16 cellular contexts compared by ENCODE assay signal in genomic region chr11:2443406-2443805, GRCh38. TPM values are rescaled to one million over a fixed set of nuclear protein-coding genes. Genes with fewer than 3 reads are reported as not detected.
A peak's percentile ranks its signal among the peaks of the same experiment; 100 is the strongest.
DNase-seq lines count a peak whose midpoint lies in the region; ATAC-seq, FAIRE-seq and TF ChIP-seq lines count a peak whose summit lies in the region.
"Had no signal": no experiment of that assay in that cellular context is flagged by ENCODE, and none has a peak within 500 bp of the region (broad histone marks: within the 10 kb centered on the region; RNA-seq: fewer than 3 reads in every experiment).

No MANE protein-coding gene starts in this region.

- H3K27me3 Mint-ChIP-seq in activated naive CD4-positive, alpha-beta T cell treated with anti-CD3 and anti-CD28 coated beads for 36 hours (ENCODE audit: low read depth): no peaks in the 10 kb centered on the region
- H3K27me3 Mint-ChIP-seq in T-cell: peaks cover 0 to 4% of the 10 kb centered on the region in 2 donors

- H3K4me1 ChIP-seq in kidney (ENCODE audit: control insufficient read depth in 1 of 2, insufficient read depth in 1 of 2, low read depth in 1 of 2, low read length in 2 of 2) (peaks cover 6 to 27% of the 10 kb centered on the region in 2 donors), spleen (peaks cover 15 to 51% (median 37%) of the 10 kb centered on the region in 6 donors)
- H3K4me1 ChIP-seq in effector memory CD4-positive, alpha-beta T cell (ENCODE audit: control insufficient read depth, insufficient read depth, low read length, poor library complexity, severe bottlenecking): peaks cover 45% of the 10 kb centered on the region

- H3K9ac ChIP-seq in kidney (ENCODE audit: low read length in 2 of 2): no peak overlapping the region

- FAIRE-seq in kidney (lab: Jason Lieb, UNC): no peak

- H3K36me3 ChIP-seq in kidney (ENCODE audit: control insufficient read depth in 1 of 2, insufficient read depth in 2 of 2, low read length in 2 of 2) (no peaks in the 10 kb centered on the region), spleen (no peaks in the 10 kb centered on the region)
- H3K36me3 ChIP-seq in effector memory CD4-positive, alpha-beta T cell (ENCODE audit: control insufficient read depth, insufficient read depth, low read length): no peaks in the 10 kb centered on the region

- no peaks in the 10 kb centered on the region for H3K36me3 Mint-ChIP-seq in activated naive CD4-positive, alpha-beta T cell treated with anti-CD3 and anti-CD28 coated beads for 36 hours (ENCODE audit: low read depth)
- no peaks in the 10 kb centered on the region for H3K36me3 Mint-ChIP-seq in T-cell
- no peaks in the 10 kb centered on the region for H3K36me3 Mint-ChIP-seq in stimulated activated effector memory CD8-positive, alpha-beta T cell treated with anti-CD3 and anti-CD28 coated beads, Interleukin-12 subunit alpha, Interleukin-12 subunit beta, amount 100 ng/mL, for 72 hours

- H3K27ac Mint-ChIP-seq in activated naive CD4-positive, alpha-beta T cell treated with anti-CD3 and anti-CD28 coated beads for 36 hours: no peak overlapping the region
- H3K27ac Mint-ChIP-seq in T-cell: peak overlapping the region; percentile 58 to 62
- no peak overlapping the region for H3K27ac Mint-ChIP-seq in stimulated activated effector memory CD8-positive, alpha-beta T cell treated with anti-CD3 and anti-CD28 coated beads, Interleukin-12 subunit alpha, Interleukin-12 subunit beta, amount 100 ng/mL, for 72 hours

- H3K27me3 ChIP-seq in effector memory CD4-positive, alpha-beta T cell (replicated peaks; ENCODE audit: control insufficient read depth, insufficient read depth, low read length, poor library complexity, severe bottlenecking): no peaks in the 10 kb centered on the region
- peaks cover 0 to 60% (median 13%) of the 10 kb centered on the region in 7 donors for H3K27me3 ChIP-seq in spleen (replicated peaks in 1 of 7)

- POLR2A ChIA-PET in T-cell (lab: Charles Lee): interaction anchor here in 1 of 2 donors (0.6 kb wide), 1 partner anchor 504 kb away, joined by 5 read pairs; no protein-coding TSS in a partner anchor

- H3K4me1 Mint-ChIP-seq in activated naive CD4-positive, alpha-beta T cell treated with anti-CD3 and anti-CD28 coated beads for 36 hours (ENCODE audit: low read depth): peaks cover 26% of the 10 kb centered on the region
- peaks cover 42 to 48% (median 46%) of the 10 kb centered on the region in 3 donors for H3K4me1 Mint-ChIP-seq in T-cell
- H3K4me1 Mint-ChIP-seq in stimulated activated effector memory CD8-positive, alpha-beta T cell treated with anti-CD3 and anti-CD28 coated beads, Interleukin-12 subunit alpha, Interleukin-12 subunit beta, amount 100 ng/mL, for 72 hours: peaks cover 25% of the 10 kb centered on the region

- CTCF ChIA-PET in activated naive CD4-positive, alpha-beta T cell treated with anti-CD3 and anti-CD28 coated beads for 36 hours (lab: Charles Lee): interaction anchor here (1.0 to 4.8 kb wide), 2 partner anchors 16 to 88 kb away, joined by 3 to 16 read pairs; no protein-coding TSS in a partner anchor
- CTCF ChIA-PET in T-cell (lab: Charles Lee): interaction anchor here in 1 of 2 donors (1.1 kb wide), 1 partner anchor 88 kb away, joined by 3 read pairs; no protein-coding TSS in a partner anchor

- TF ChIP-seq CTCF in kidney (IDR thresholded peaks at IDR 0.05; ENCODE audit: borderline replicate concordance, extremely low read depth, insufficient read depth): no peak
- no peak for TF ChIP-seq CTCF in spleen (IDR thresholded peaks at IDR 0.05 in 8 of 11, conservative IDR thresholded peaks at IDR 0.05 in 3 of 11)

- H3K4me3 ChIP-seq in kidney (ENCODE audit: low read length in 2 of 2) (no peak overlapping the region), spleen (peak overlapping the region in 1 of 8 donors; percentile 81)
- no peak overlapping the region for H3K4me3 ChIP-seq in effector memory CD4-positive, alpha-beta T cell (ENCODE audit: insufficient read depth, low read depth, low read length, poor library complexity, severe bottlenecking)

- H3K27ac ChIP-seq in kidney (ENCODE audit: low read depth in 2 of 2, low read length in 2 of 2) (no peak overlapping the region), spleen (no peak overlapping the region)
- H3K27ac ChIP-seq in effector memory CD4-positive, alpha-beta T cell (ENCODE audit: insufficient read depth, low read length, poor library complexity, severe bottlenecking): no peak overlapping the region

- DNase-seq in activated naive CD4-positive, alpha-beta T cell treated with anti-CD3 and anti-CD28 coated beads for 36 hours: no peak
- DNase-seq in activated naive CD4-positive, alpha-beta T cell treated with Interleukin-2 at 50 U/mL for 16 hours: no peak
- DNase-seq in T-cell (no peak), kidney (peak; percentile 63), DMS53 (lab: John Stamatoyannopoulos, UW) (no peak), spleen (no peak)
- no peak for DNase-seq in stimulated activated effector memory CD8-positive, alpha-beta T cell treated with anti-CD3 and anti-CD28 coated beads, Interleukin-12 subunit alpha, Interleukin-12 subunit beta, amount 100 ng/mL, for 72 hours (ENCODE audit: low spot score in 2 of 2)
- no peak for DNase-seq in effector memory CD4-positive, alpha-beta T cell
- DNase-seq: caudate nucleus; hippocampal formation; IMR-90; retina; stimulated activated CD4-positive, alpha-beta T cell treated with anti-CD3 and anti-CD28 coated beads, Interleukin-15, amount 100 ng/mL, for 24 hours; substantia nigra had no signal

- H3K9me3 Mint-ChIP-seq in activated naive CD4-positive, alpha-beta T cell treated with anti-CD3 and anti-CD28 coated beads for 36 hours: no peaks in the 10 kb centered on the region
- H3K9me3 Mint-ChIP-seq in T-cell: no peaks in the 10 kb centered on the region
- H3K9me3 Mint-ChIP-seq in stimulated activated effector memory CD8-positive, alpha-beta T cell treated with anti-CD3 and anti-CD28 coated beads, Interleukin-12 subunit alpha, Interleukin-12 subunit beta, amount 100 ng/mL, for 72 hours: no peaks in the 10 kb centered on the region

- intact Hi-C loops in activated naive CD4-positive, alpha-beta T cell treated with anti-CD3 and anti-CD28 coated beads for 36 hours (cut with micrococcal nuclease): loop anchor here (5.0 to 10.0 kb wide), 2 partner anchors 251 to 549 kb away; partner anchors contain the start of genes KCNQ1OT1 and NAP1L4
- intact Hi-C loops in kidney (cut with DNase I): no loop called here
- intact Hi-C loops in spleen (cut with DNase I; ENCODE audit: low total_unique reads): no loop called here

- 62 to 84% (median 65%) methylated on average over 11 of the region's 11 CpGs for WGBS in spleen, 5 donors

- H3K4me3 Mint-ChIP-seq in activated naive CD4-positive, alpha-beta T cell treated with anti-CD3 and anti-CD28 coated beads for 36 hours: peak overlapping the region; percentile 2
- peak overlapping the region; percentile 22 to 58 (median 54) for H3K4me3 Mint-ChIP-seq in T-cell
- peak overlapping the region; percentile 40 for H3K4me3 Mint-ChIP-seq in stimulated activated effector memory CD8-positive, alpha-beta T cell treated with anti-CD3 and anti-CD28 coated beads, Interleukin-12 subunit alpha, Interleukin-12 subunit beta, amount 100 ng/mL, for 72 hours

- ATAC-seq in T-cell (replicated peaks in 1 of 4): no peak
- no peak for ATAC-seq in stimulated activated effector memory CD8-positive, alpha-beta T cell treated with anti-CD3 and anti-CD28 coated beads, Interleukin-12 subunit alpha, Interleukin-12 subunit beta, amount 100 ng/mL, for 72 hours
- ATAC-seq: left lobe of liver, Right ventricle myocardium inferior had no signal

- TF ChIP-seq POLR2A in spleen (IDR thresholded peaks at IDR 0.05): no peak

- H3K9me3 ChIP-seq in kidney (ENCODE audit: control insufficient read depth in 1 of 2, low read length in 2 of 2): no peaks in the 10 kb centered on the region
- H3K9me3 ChIP-seq in effector memory CD4-positive, alpha-beta T cell (ENCODE audit: control insufficient read depth, low read length): no peaks in the 10 kb centered on the region
- no peaks in the 10 kb centered on the region for H3K9me3 ChIP-seq in spleen

RNA-seq across cellular contexts. Expression of gene TRPM5, which starts 0.9 kb away (rescaled TPM):
- not detected for total RNA-seq in activated naive CD4-positive, alpha-beta T cell treated with anti-CD3 and anti-CD28 coated beads for 36 hours
- under 1 TPM; 0.07 to 0.73 (median 0.22) TPM for total RNA-seq in T-cell
- total RNA-seq in kidney: 0.25 TPM
- 0.69 TPM for polyA plus RNA-seq in kidney (ENCODE audit: insufficient read depth, low read depth, low replicate concordance)
- total RNA-seq in spleen: under 1 TPM in 3 of 7 donors, not detected in 4; 0.10 to 0.16 (median 0.15) TPM
- under 1 TPM; 0.02 to 0.28 (median 0.19) TPM for polyA plus RNA-seq in spleen
- total RNA-seq: IMR-90, left lobe of liver, Right ventricle myocardium inferior had no signal
- polyA plus RNA-seq: IMR-90 had no signal

RNA-seq across cellular contexts. Expression of gene KCNQ1, which starts 1.4 kb away (rescaled TPM):
- total RNA-seq in activated naive CD4-positive, alpha-beta T cell treated with anti-CD3 and anti-CD28 coated beads for 36 hours: 10 to 100 TPM; 10.6 to 10.8 TPM
- total RNA-seq in T-cell: 10 to 100 TPM; 20.9 to 32.9 (median 24.0) TPM
- 45.5 TPM for total RNA-seq in kidney
- polyA plus RNA-seq in kidney (ENCODE audit: insufficient read depth, low read depth, low replicate concordance): 49.4 TPM
- 10 to 100 TPM; 10.9 to 21.6 (median 18.3) TPM for total RNA-seq in spleen
- polyA plus RNA-seq in spleen: 1 to 10 TPM; 3.3 to 6.5 (median 3.6) TPM
- total RNA-seq: IMR-90 had no signal

RNA-seq across cellular contexts. Expression of gene TSSC4, which starts 42.9 kb away (rescaled TPM):
- total RNA-seq in activated naive CD4-positive, alpha-beta T cell treated with anti-CD3 and anti-CD28 coated beads for 36 hours: 10 to 100 TPM; 41.9 to 42.0 TPM
- 10 to 100 TPM; 46.2 to 73.7 (median 64.8) TPM for total RNA-seq in T-cell
- 42.3 TPM for total RNA-seq in kidney
- 51.4 TPM for polyA plus RNA-seq in kidney (ENCODE audit: insufficient read depth, low read depth, low replicate concordance)
- 10 to 100 TPM; 28.7 to 58.1 (median 42.2) TPM for total RNA-seq in spleen
- polyA plus RNA-seq in spleen: 10 to 100 TPM; 42.5 to 94.4 (median 66.2) TPM

Comparison
In these comparisons a context has a peak if more than half of its experiments do, and no peak if none do; other contexts are left out.
1. H3K27ac Mint-ChIP-seq: peak in T-cell (2 of 2); none in activated naive CD4-positive, alpha-beta T cell treated with anti-CD3 and anti-CD28 coated beads for 36 hours (single experiment) and stimulated activated effector memory CD8-positive, alpha-beta T cell treated with anti-CD3 and anti-CD28 coated beads, Interleukin-12 subunit alpha, Interleukin-12 subunit beta, amount 100 ng/mL, for 72 hours (single experiment).
2. H3K4me3 Mint-ChIP-seq: peak in every context shown above with its lines; median percentile 54 in T-cell; 40 in stimulated activated effector memory CD8-positive, alpha-beta T cell treated with anti-CD3 and anti-CD28 coated beads, Interleukin-12 subunit alpha, Interleukin-12 subunit beta, amount 100 ng/mL, for 72 hours; 2 in activated naive CD4-positive, alpha-beta T cell treated with anti-CD3 and anti-CD28 coated beads for 36 hours.